In the genomic region with DNA sequence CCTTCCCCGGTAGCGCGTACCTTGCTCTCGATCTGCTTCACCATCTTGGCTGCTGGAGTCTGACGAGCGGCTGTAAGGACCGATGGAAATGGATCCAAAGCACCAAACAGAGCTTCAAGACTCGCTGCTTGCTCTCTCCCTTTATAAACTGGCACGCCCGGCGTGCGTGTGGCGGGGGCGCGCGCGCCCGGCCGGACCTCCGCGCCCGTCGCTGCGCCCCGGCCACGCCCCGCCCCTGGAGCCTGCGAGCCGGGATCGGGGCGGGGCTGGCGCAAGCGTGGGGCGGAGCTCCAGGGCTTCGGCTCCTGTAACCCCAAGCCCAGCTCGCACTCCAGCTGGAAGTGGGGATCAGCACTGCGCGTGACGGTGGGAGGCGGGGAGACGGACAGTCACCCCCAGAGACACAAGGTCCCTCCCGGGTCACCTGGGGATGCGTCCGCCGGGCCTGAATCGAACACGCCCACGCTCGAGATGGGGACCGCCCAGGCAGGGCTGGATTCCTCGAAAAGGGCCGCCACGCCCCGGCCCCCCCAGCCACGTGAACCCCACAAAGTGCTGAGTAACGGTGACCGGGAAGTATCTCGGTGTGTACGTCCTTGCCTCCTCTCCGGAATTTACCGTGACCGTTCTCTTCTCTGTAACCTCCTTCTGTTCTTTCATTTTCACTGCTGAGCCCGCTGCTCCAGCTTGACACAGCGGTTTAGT, we compare ENCODE assay signal across 8 cellular contexts. TPM values are rescaled to one million over a fixed set of nuclear protein-coding genes. Genes with fewer than 3 reads are reported as not detected.
A peak's percentile ranks its signal among the peaks of the same experiment; 100 is the strongest.
DNase-seq lines count a peak whose midpoint lies in the region; ATAC-seq and TF ChIP-seq lines count a peak whose summit lies in the region.

A gene (minus strand): TSS at position 116 of the 705 bp plus-strand sequence. CDS start 72 bp downstream, at position 44.

- under 1% methylated on average over 60 of the region's 64 CpGs for WGBS in smooth muscle cell (ENCODE audit: low lambda C conversion rate)

- in situ Hi-C loops in ACHN (cut with HindIII; ENCODE audit: low pct_ligation_motif_present, low pct_unique_long_range_greater_than_20kb, low sequenced_read_pairs), result no loop called here

- peaks cover 0 to 9% of the 10 kb centered on the region in 2 donors for H3K4me1 ChIP-seq in breast epithelium
- peaks cover 12% of the 10 kb centered on the region for H3K4me1 ChIP-seq in smooth muscle cell (ENCODE audit: low read depth)

- no peaks in the 10 kb centered on the region for H3F3A ChIP-seq in smooth muscle cell (ENCODE audit: low read depth)

- TF ChIP-seq CTCF in WERI-Rb-1 (IDR thresholded peaks at IDR 0.05; ENCODE audit: low read depth, low read length) (no peak), breast epithelium (IDR thresholded peaks at IDR 0.05) (no peak), smooth muscle cell (IDR thresholded peaks at IDR 0.05; ENCODE audit: borderline replicate concordance, insufficient read depth, poor library complexity, severe bottlenecking) (no peak)

- peak within 1 kb of the TSS; percentile 81 for H3K9ac ChIP-seq in smooth muscle cell (ENCODE audit: low read depth)

- ATAC-seq in GM18868 (IDR thresholded peaks at IDR 0.05; ENCODE audit: unreplicated experiment), result peak; percentile 67
- ATAC-seq in HG03103 (IDR thresholded peaks at IDR 0.05; ENCODE audit: low read depth, unreplicated experiment), result peak; percentile 57

- DNase-seq in ACHN (peak; percentile 85), NCI-H2196 (lab: John Stamatoyannopoulos, UW; ENCODE audit: unreplicated experiment) (peak; percentile 93), WERI-Rb-1 (peak; percentile 73), breast epithelium (ENCODE audit: low spot score in 2 of 2) (peak; percentile 78 to 87), iPS-NIHi7 (ENCODE audit: extremely low spot score) (peak; percentile 87), smooth muscle cell (lab: John Stamatoyannopoulos, UW; ENCODE audit: unreplicated experiment) (peak; percentile 65)

- intact Hi-C loops in breast epithelium (cut with DNase I; ENCODE audit: low total_unique reads), result no loop called here

- H3K27ac ChIP-seq in WERI-Rb-1 (peak within 1 kb of the TSS; percentile 35), breast epithelium (peak within 1 kb of the TSS; percentile 91 to 96), smooth muscle cell (ENCODE audit: low read depth) (peak within 1 kb of the TSS; percentile 58)

- H3K79me2 ChIP-seq in smooth muscle cell (ENCODE audit: low read depth), result peaks cover 47% of the 10 kb centered on the region

- H3K36me3 ChIP-seq in WERI-Rb-1 (no peaks in the 10 kb centered on the region), breast epithelium (no peaks in the 10 kb centered on the region), smooth muscle cell (ENCODE audit: low read depth) (no peaks in the 10 kb centered on the region)

- peak within 1 kb of the TSS; percentile 92 for H3K4me2 ChIP-seq in smooth muscle cell

- H3K4me3 ChIP-seq in WERI-Rb-1 (ENCODE audit: low read depth, low read length), result peak within 1 kb of the TSS; percentile 49
- peak within 1 kb of the TSS; percentile 91 to 98 (median 92) for H3K4me3 ChIP-seq in breast epithelium
- H3K4me3 ChIP-seq in smooth muscle cell, result peak within 1 kb of the TSS; percentile 94

- peaks cover 36% of the 10 kb centered on the region for H4K20me1 ChIP-seq in smooth muscle cell (ENCODE audit: low read depth)

- peaks cover 28% of the 10 kb centered on the region for H3K27me3 ChIP-seq in WERI-Rb-1 (ENCODE audit: insufficient read depth, low read depth, severe bottlenecking)
- no peaks in the 10 kb centered on the region for H3K27me3 ChIP-seq in breast epithelium
- H3K27me3 ChIP-seq in smooth muscle cell (ENCODE audit: low read depth), result no peaks in the 10 kb centered on the region

- H3K9me3 ChIP-seq in WERI-Rb-1 (ENCODE audit: severe bottlenecking), result peaks cover 9% of the 10 kb centered on the region
- no peaks in the 10 kb centered on the region for H3K9me3 ChIP-seq in breast epithelium
- no peaks in the 10 kb centered on the region for H3K9me3 ChIP-seq in smooth muscle cell (replicated peaks; ENCODE audit: low read depth)

- H2AFZ ChIP-seq in smooth muscle cell (ENCODE audit: low read depth), result peak within 1 kb of the TSS; percentile 75

- TF ChIP-seq POLR2A in breast epithelium (IDR thresholded peaks at IDR 0.05), result no peak

RNA-seq across cellular contexts. Expression of the gene that starts here (rescaled TPM):
- total RNA-seq in breast epithelium (100 to 1,000 TPM in 2 of 3 donors, 10 to 100 TPM in 1; 96.7 to 196 (median 145) TPM), smooth muscle cell (306 and 394 TPM in 2 replicates)
- polyA plus RNA-seq in smooth muscle cell, result 426 and 501 TPM in 2 replicates

Comparison
In these comparisons a context has a peak if more than half of its experiments do, and no peak if none do; other contexts are left out.
1. Peak in every context shown above with its lines: DNase-seq, ATAC-seq, H3K4me3 ChIP-seq and H3K27ac ChIP-seq.
2. H3K27ac ChIP-seq: peak in every context shown above with its lines; median percentile 94 in breast epithelium; 58 in smooth muscle cell; 35 in WERI-Rb-1.